In genomic region chr20:47500554-47500953, GRCh38 we compare ENCODE assay signal across 1 cellular context.
TF ChIP-seq lines count a peak whose summit lies in the region.

No MANE protein-coding gene starts in this region.

TF ChIP-seq in SK-N-SH, 30 proteins besides CTCF, POLR2A, EP300 and RAD21 (continued from another document):
- TF ChIP-seq POLR2AphosphoS5 (IDR thresholded peaks at IDR 0.05; ENCODE audit: low read depth, low read length): no peak
TF ChIP-seq in SK-N-SH: peak in this region for 0.
